In genomic region chr10:4285121-4285520, GRCh38 we compare ENCODE assay signal across 15 cellular contexts.
DNase-seq lines count a peak whose midpoint lies in the region; ATAC-seq and TF ChIP-seq lines count a peak whose summit lies in the region.
"Had no signal": no experiment of that assay in that cellular context is flagged by ENCODE, and none has a peak within 500 bp of the region (broad histone marks: within the 10 kb centered on the region; RNA-seq: fewer than 3 reads in every experiment).

No MANE protein-coding gene starts in this region.

- peak overlapping the region in 1 of 2 experiments; percentile 49 for H3K18ac ChIP-seq in mesenchymal stem cell (ENCODE audit: low read depth in 1 of 2, low read length in 2 of 2)

- H3K79me1 ChIP-seq in mesenchymal stem cell (replicated peaks; ENCODE audit: low read length, poor library complexity, severe bottlenecking) = no peaks in the 10 kb centered on the region

- 19% methylated on average over 3 of the region's 6 CpGs for WGBS in mesenchymal stem cell

- H3K27ac Mint-ChIP-seq in activated T-cell treated with anti-CD3 and anti-CD28 coated beads, Interleukin-2, amount 50 U/mL, for 72 hours = no peak overlapping the region
- H3K27ac Mint-ChIP-seq: activated naive CD8-positive, alpha-beta T cell; IgD-negative memory B cell had no signal

- H3K27me3 ChIP-seq in SJSA1 (replicated peaks) (no peaks in the 10 kb centered on the region), mesenchymal stem cell (ENCODE audit: control insufficient read depth in 1 of 2, insufficient read depth in 1 of 2, low read length in 2 of 2) (no peaks in the 10 kb centered on the region), tibial artery (no peaks in the 10 kb centered on the region), WERI-Rb-1 (ENCODE audit: insufficient read depth, low read depth, severe bottlenecking) (no peaks in the 10 kb centered on the region)

- no peak overlapping the region for H4K8ac ChIP-seq in mesenchymal stem cell (ENCODE audit: low read length)

- H2BK120ac ChIP-seq in mesenchymal stem cell (ENCODE audit: low read depth, low read length) = no peak overlapping the region

- no peak overlapping the region for H2BK5ac ChIP-seq in mesenchymal stem cell (ENCODE audit: low read depth, low read length, poor library complexity, severe bottlenecking)

- no peaks in the 10 kb centered on the region for H3K36me3 ChIP-seq in SJSA1
- H3K36me3 ChIP-seq in mesenchymal stem cell (ENCODE audit: control insufficient read depth in 1 of 2, insufficient read depth in 2 of 2, low read depth in 1 of 2, low read length in 2 of 2) = no peaks in the 10 kb centered on the region
- H3K36me3 ChIP-seq in tibial artery = no peaks in the 10 kb centered on the region
- H3K36me3 ChIP-seq in WERI-Rb-1 = no peaks in the 10 kb centered on the region

- TF ChIP-seq CTCF in tibial artery (IDR thresholded peaks at IDR 0.05) (no peak), WERI-Rb-1 (IDR thresholded peaks at IDR 0.05; ENCODE audit: low read depth, low read length) (no peak)

- no peaks in the 10 kb centered on the region for H3K9me3 ChIP-seq in SJSA1 (replicated peaks)
- H3K9me3 ChIP-seq in mesenchymal stem cell (ENCODE audit: control insufficient read depth, low read length) = no peaks in the 10 kb centered on the region
- H3K9me3 ChIP-seq in tibial artery = no peaks in the 10 kb centered on the region
- no peaks in the 10 kb centered on the region for H3K9me3 ChIP-seq in WERI-Rb-1 (ENCODE audit: severe bottlenecking)

- no peak overlapping the region for H3K4me3 Mint-ChIP-seq in activated T-cell treated with anti-CD3 and anti-CD28 coated beads, Interleukin-2, amount 50 U/mL, for 72 hours
- H3K4me3 Mint-ChIP-seq: activated naive CD8-positive, alpha-beta T cell; IgD-negative memory B cell had no signal

- H3K9ac ChIP-seq in mesenchymal stem cell (ENCODE audit: low read length) = no peak overlapping the region

- H3K27ac ChIP-seq in SJSA1 (0 out of 2 replicates have a peak overlapping the region, but pooled peaks have one; percentile 21), mesenchymal stem cell (ENCODE audit: low read length, poor library complexity, severe bottlenecking) (no peak overlapping the region), tibial artery (peak overlapping the region; percentile 77 to 83), WERI-Rb-1 (no peak overlapping the region)
- H3K27ac ChIP-seq: PC-9 had no signal

- peak; percentile 12 to 20 for DNase-seq in activated T-cell treated with anti-CD3 and anti-CD28 coated beads, Interleukin-2, amount 50 U/mL, for 72 hours
- DNase-seq in activated T-cell treated with anti-CD3 and anti-CD28 coated beads, Interleukin-2, amount 50 U/mL, for 48 hours = no peak
- DNase-seq in SJSA1 (ENCODE audit: low read depth in 1 of 2, low spot score in 2 of 2) (peak; percentile 56 to 69), mesenchymal stem cell (peak; percentile 82), tibial artery (no peak), WERI-Rb-1 (no peak), posterior cingulate gyrus (no peak), activated T-cell treated with anti-CD3 and anti-CD28 coated beads for 4 hours (no peak)
- DNase-seq: activated CD4-positive, alpha-beta T cell treated with anti-CD3 and anti-CD28 coated beads, Interleukin-2, amount 50 U/mL, for 4 hours; cortex of kidney; NCI-H1417 treated with DMSO at 0.1 percent for 48 hours; PC-9; retina had no signal

- no peak overlapping the region for H3K23ac ChIP-seq in mesenchymal stem cell (ENCODE audit: low read length in 2 of 2)

- H3K4me1 Mint-ChIP-seq in activated T-cell treated with anti-CD3 and anti-CD28 coated beads, Interleukin-2, amount 50 U/mL, for 72 hours (ENCODE audit: low read depth) = peaks cover 12% of the 10 kb centered on the region

- H3K27me3 Mint-ChIP-seq in activated T-cell treated with anti-CD3 and anti-CD28 coated beads, Interleukin-2, amount 50 U/mL, for 72 hours (ENCODE audit: low read depth) = no peaks in the 10 kb centered on the region
- H3K27me3 Mint-ChIP-seq: activated naive CD8-positive, alpha-beta T cell had no signal

- H3K36me3 Mint-ChIP-seq in activated T-cell treated with anti-CD3 and anti-CD28 coated beads, Interleukin-2, amount 50 U/mL, for 72 hours (ENCODE audit: insufficient read depth in 2 of 2) = no peaks in the 10 kb centered on the region
- H3K36me3 Mint-ChIP-seq: activated naive CD8-positive, alpha-beta T cell had no signal

- no peak overlapping the region for H3K4me2 ChIP-seq in mesenchymal stem cell (ENCODE audit: low read length, poor library complexity, severe bottlenecking)
- H3K4me2 ChIP-seq: PC-9 had no signal

- H2AFZ ChIP-seq in mesenchymal stem cell (ENCODE audit: low read depth, low read length) = no peak overlapping the region
- H2AFZ ChIP-seq: PC-9 had no signal

- intact Hi-C loops in tibial artery (cut with DNase I; ENCODE audit: low total_unique reads) = no loop called here
- intact Hi-C loops in posterior cingulate gyrus (cut with DNase I) = no loop called here

- H3K4me1 ChIP-seq in SJSA1 (replicated peaks) (peaks cover 39% of the 10 kb centered on the region), mesenchymal stem cell (ENCODE audit: control insufficient read depth, insufficient read depth, low read depth, low read length) (peaks cover 8% of the 10 kb centered on the region), tibial artery (peaks cover 3 to 71% (median 48%) of the 10 kb centered on the region in 4 donors)

- no peak overlapping the region for H4K91ac ChIP-seq in mesenchymal stem cell (ENCODE audit: low read length)

- H2BK15ac ChIP-seq in mesenchymal stem cell (ENCODE audit: low read depth, poor library complexity, severe bottlenecking) = no peak overlapping the region

- no peak overlapping the region for H3K14ac ChIP-seq in mesenchymal stem cell (ENCODE audit: low read length in 2 of 2)

- H3K9me3 Mint-ChIP-seq in activated T-cell treated with anti-CD3 and anti-CD28 coated beads, Interleukin-2, amount 50 U/mL, for 72 hours = no peaks in the 10 kb centered on the region
- H3K9me3 Mint-ChIP-seq: IgD-negative memory B cell had no signal

- H2BK12ac ChIP-seq in mesenchymal stem cell (ENCODE audit: low read length in 2 of 2) = peak overlapping the region in 1 of 2 experiments; percentile 69

- peak; percentile 73 to 91 for ATAC-seq in activated T-cell treated with anti-CD3 and anti-CD28 coated beads, Interleukin-2, amount 50 U/mL, for 72 hours (replicated peaks in 1 of 2)

- peak overlapping the region in 1 of 2 experiments; percentile 71 for H3K4ac ChIP-seq in mesenchymal stem cell (ENCODE audit: low read depth in 1 of 2, low read length in 2 of 2)

- H3K4me3 ChIP-seq in SJSA1 = no peak overlapping the region
- H3K4me3 ChIP-seq in mesenchymal stem cell (ENCODE audit: insufficient read depth in 1 of 2, low read depth in 1 of 2, low read length in 2 of 2) = no peak overlapping the region
- H3K4me3 ChIP-seq in tibial artery = no peak overlapping the region
- H3K4me3 ChIP-seq in WERI-Rb-1 (ENCODE audit: low read depth, low read length) = no peak overlapping the region
- H3K4me3 ChIP-seq: PC-9 had no signal

- H2AK5ac ChIP-seq in mesenchymal stem cell (ENCODE audit: low read length, severe bottlenecking) = no peak overlapping the region

Comparison
In these comparisons a context has a peak if more than half of its experiments do, and no peak if none do; other contexts are left out.
1. DNase-seq: peak in activated T-cell treated with anti-CD3 and anti-CD28 coated beads, Interleukin-2, amount 50 U/mL, for 72 hours (2 of 2), SJSA1 (2 of 2) and mesenchymal stem cell (single experiment); none in activated T-cell treated with anti-CD3 and anti-CD28 coated beads, Interleukin-2, amount 50 U/mL, for 48 hours (0 of 2), tibial artery (0 of 2), WERI-Rb-1 (single experiment), posterior cingulate gyrus (0 of 10) and activated T-cell treated with anti-CD3 and anti-CD28 coated beads for 4 hours (single experiment).
2. H3K27ac ChIP-seq: peak in SJSA1 (single experiment) and tibial artery (2 of 2); none in mesenchymal stem cell (single experiment) and WERI-Rb-1 (single experiment).